8 cellular contexts compared by ENCODE assay signal in the genomic region with DNA sequence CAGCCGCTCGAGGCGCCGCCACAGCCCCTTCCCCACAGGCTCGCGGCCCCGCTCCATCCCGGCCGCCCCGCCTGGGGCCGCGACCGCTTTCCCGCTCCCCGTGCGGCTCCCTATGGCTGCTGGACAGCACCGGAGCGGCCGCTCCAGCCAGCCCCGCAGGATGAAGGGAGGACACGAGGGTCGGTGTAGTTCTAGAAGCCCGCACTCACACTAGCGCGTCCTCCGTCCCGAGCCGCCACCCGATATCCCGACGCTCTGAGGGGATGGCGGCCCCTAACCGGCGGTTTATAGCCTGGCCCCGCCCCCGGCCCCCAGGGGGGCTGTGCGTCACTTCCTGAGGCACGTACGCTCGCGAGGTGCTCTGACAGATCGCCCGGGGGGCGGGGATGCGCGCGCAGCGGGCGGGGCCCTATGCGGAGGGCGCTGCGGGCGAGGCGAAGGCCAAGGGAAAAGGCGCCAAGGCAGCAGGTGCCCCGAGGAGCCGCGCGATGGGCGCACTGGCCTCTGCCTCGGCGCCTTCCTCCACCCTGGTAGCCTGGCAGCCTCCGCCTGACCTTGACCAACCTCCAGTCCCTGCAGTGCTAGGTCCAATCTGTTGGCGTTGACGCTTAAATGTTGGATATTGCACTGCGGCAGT. TPM values are rescaled to one million over a fixed set of nuclear protein-coding genes. Genes with fewer than 3 reads are reported as not detected.
DNase-seq lines count a peak whose midpoint lies in the region; ATAC-seq lines count a peak whose summit lies in the region.

A gene (minus strand): TSS at position 257 of the 637 bp plus-strand sequence. CDS start 4,991 bp downstream, outside the sequence.

- H3K4me1 Mint-ChIP-seq in IgD-negative memory B cell: peaks cover 32 to 37% (median 37%) of the 10 kb centered on the region in 3 donors

- H3K9me3 ChIP-seq in mononuclear cell (ENCODE audit: low read depth, low read length): no peaks in the 10 kb centered on the region

- H3K4me3 Mint-ChIP-seq in IgD-negative memory B cell: peak within 1 kb of the TSS; percentile 91 to 100 (median 98)

- ATAC-seq in GM21529 (IDR thresholded peaks at IDR 0.05; ENCODE audit: unreplicated experiment): peak; percentile 89

- H3K9me3 Mint-ChIP-seq in IgD-negative memory B cell: no peaks in the 10 kb centered on the region

- peaks cover 36% of the 10 kb centered on the region for H3K4me1 ChIP-seq in mononuclear cell (ENCODE audit: insufficient read depth, low read length)

- peak within 1 kb of the TSS; percentile 80 to 98 (median 93) for H3K27ac Mint-ChIP-seq in IgD-negative memory B cell

- DNase-seq in DMS 273 treated with DMSO at 0.1 percent for 48 hours (lab: John Stamatoyannopoulos, UW) (peak; percentile 87), OCI-M1 (lab: John Stamatoyannopoulos, UW) (peak; percentile 95), activated T-cell treated with anti-CD3 and anti-CD28 coated beads for 24 hours (ENCODE audit: low read depth) (peak; percentile 93), epidermal melanocyte (ENCODE audit: insufficient read length, low spot score) (peak; percentile 94)
- peak; percentile 93 to 97 for DNase-seq in stimulated activated CD8-positive, alpha-beta memory T cell treated with anti-CD3 and anti-CD28 coated beads, Interleukin-2, amount 100 ng/mL, for 48 hours (ENCODE audit: low read depth in 2 of 2)

- H3K27me3 ChIP-seq in mononuclear cell (ENCODE audit: insufficient read depth, low read length): no peaks in the 10 kb centered on the region

- no peaks in the 10 kb centered on the region for H3K27me3 Mint-ChIP-seq in IgD-negative memory B cell

- H3K4me3 ChIP-seq in mononuclear cell (ENCODE audit: low read length): peak within 1 kb of the TSS; percentile 98

- peaks cover 1% of the 10 kb centered on the region for H3K36me3 Mint-ChIP-seq in IgD-negative memory B cell

RNA-seq across cellular contexts. Expression of the gene that starts here (rescaled TPM):
- 34.9 TPM for polyA plus RNA-seq in IgD-negative memory B cell
- total RNA-seq in mononuclear cell: 138 TPM

Comparison
In these comparisons a context has a peak if more than half of its experiments do, and no peak if none do; other contexts are left out.
1. Peak in every context shown above with its lines: DNase-seq, ATAC-seq and H3K4me3 ChIP-seq.